Comparison of ENCODE assay signal across 17 cellular contexts in genomic region chr20:10603378-10603777, GRCh38.
A peak's percentile ranks its signal among the peaks of the same experiment; 100 is the strongest.
DNase-seq lines count a peak whose midpoint lies in the region; ATAC-seq and TF ChIP-seq lines count a peak whose summit lies in the region.
"Had no signal": no experiment of that assay in that cellular context is flagged by ENCODE, and none has a peak within 500 bp of the region (broad histone marks: within the 10 kb centered on the region; RNA-seq: fewer than 3 reads in every experiment).

No MANE protein-coding gene starts in this region.

- H3K4me1 ChIP-seq in mesodermal cell (ENCODE audit: control insufficient read depth, insufficient read depth, low read length, poor library complexity, severe bottlenecking) (peaks cover 21% of the 10 kb centered on the region), stomach (peaks cover 0 to 29% (median 11%) of the 10 kb centered on the region in 4 donors)

- H3K27me3 Mint-ChIP-seq in activated CD4-positive, alpha-beta memory T cell treated with anti-CD3 and anti-CD28 coated beads for 36 hours, result no peaks in the 10 kb centered on the region
- no peaks in the 10 kb centered on the region for H3K27me3 Mint-ChIP-seq in activated CD4-positive, alpha-beta memory T cell treated with anti-CD3 and anti-CD28 coated beads, Interleukin-2, amount 10 ng/mL, durations not matched to agents 7 days and 5 days
- no peaks in the 10 kb centered on the region for H3K27me3 Mint-ChIP-seq in activated naive CD8-positive, alpha-beta T cell treated with anti-CD3 and anti-CD28 coated beads, Interleukin-2, amount 50 U/mL, for 24 hours
- no peaks in the 10 kb centered on the region for H3K27me3 Mint-ChIP-seq in effector memory CD8-positive, alpha-beta T cell
- H3K27me3 Mint-ChIP-seq: IgD-negative memory B cell had no signal

- intact Hi-C loops in activated CD4-positive, alpha-beta memory T cell treated with anti-CD3 and anti-CD28 coated beads for 36 hours (cut with micrococcal nuclease), result loop anchor here (1.0 to 2.0 kb wide), 3 partner anchors 45 to 253 kb away; no protein-coding TSS in a partner anchor
- intact Hi-C loops in stomach (cut with DNase I; ENCODE audit: low total_unique reads), result no loop called here

- H3K36me3 Mint-ChIP-seq in activated CD4-positive, alpha-beta memory T cell treated with anti-CD3 and anti-CD28 coated beads for 36 hours, result peaks cover 50% of the 10 kb centered on the region
- H3K36me3 Mint-ChIP-seq in activated CD4-positive, alpha-beta memory T cell treated with anti-CD3 and anti-CD28 coated beads, Interleukin-2, amount 10 ng/mL, durations not matched to agents 7 days and 5 days (ENCODE audit: low read depth), result peaks cover 8% of the 10 kb centered on the region
- peaks cover 20% of the 10 kb centered on the region for H3K36me3 Mint-ChIP-seq in activated naive CD8-positive, alpha-beta T cell treated with anti-CD3 and anti-CD28 coated beads, Interleukin-2, amount 50 U/mL, for 24 hours (ENCODE audit: low read depth)
- peaks cover 8% of the 10 kb centered on the region for H3K36me3 Mint-ChIP-seq in effector memory CD8-positive, alpha-beta T cell (ENCODE audit: insufficient read depth)

- POLR2A ChIA-PET in activated CD4-positive, alpha-beta memory T cell treated with anti-CD3 and anti-CD28 coated beads for 36 hours (lab: Charles Lee), result no interaction called here
- POLR2A ChIA-PET in activated CD4-positive, alpha-beta memory T cell treated with anti-CD3 and anti-CD28 coated beads, Interleukin-2, amount 10 ng/mL, durations not matched to agents 7 days and 5 days (lab: Charles Lee), result no interaction called here

- ATAC-seq in activated naive CD8-positive, alpha-beta T cell treated with anti-CD3 and anti-CD28 coated beads, Interleukin-2, amount 50 U/mL, for 24 hours, result peak; percentile 77
- no peak for ATAC-seq in effector memory CD8-positive, alpha-beta T cell (replicated peaks)
- ATAC-seq in GM21390 (IDR thresholded peaks at IDR 0.05; ENCODE audit: unreplicated experiment), result no peak

- peak overlapping the region; percentile 63 for H3K27ac ChIP-seq in mesodermal cell (ENCODE audit: low read depth, low read length, severe bottlenecking)
- H3K27ac ChIP-seq in stomach, result peak overlapping the region in 4 of 5 donors; percentile 41 to 77 (median 71)
- H3K27ac ChIP-seq: neutrophil, SK-N-MC had no signal

- H3K27me3 ChIP-seq in stomach, result no peaks in the 10 kb centered on the region
- H3K27me3 ChIP-seq: neutrophil had no signal

- H3K27ac Mint-ChIP-seq in activated CD4-positive, alpha-beta memory T cell treated with anti-CD3 and anti-CD28 coated beads for 36 hours, result no peak overlapping the region
- H3K27ac Mint-ChIP-seq in activated CD4-positive, alpha-beta memory T cell treated with anti-CD3 and anti-CD28 coated beads, Interleukin-2, amount 10 ng/mL, durations not matched to agents 7 days and 5 days, result no peak overlapping the region
- peak overlapping the region; percentile 44 for H3K27ac Mint-ChIP-seq in activated naive CD8-positive, alpha-beta T cell treated with anti-CD3 and anti-CD28 coated beads, Interleukin-2, amount 50 U/mL, for 24 hours
- H3K27ac Mint-ChIP-seq in effector memory CD8-positive, alpha-beta T cell, result no peak overlapping the region
- H3K27ac Mint-ChIP-seq: IgD-negative memory B cell had no signal

- CTCF ChIA-PET in activated CD4-positive, alpha-beta memory T cell treated with anti-CD3 and anti-CD28 coated beads for 36 hours (lab: Charles Lee), result interaction anchor here (0.8 kb wide), 1 partner anchor 13 kb away, joined by 3 read pairs; no protein-coding TSS in a partner anchor
- CTCF ChIA-PET in activated CD4-positive, alpha-beta memory T cell treated with anti-CD3 and anti-CD28 coated beads, Interleukin-2, amount 10 ng/mL, durations not matched to agents 7 days and 5 days (lab: Charles Lee), result interaction anchor here (1.3 kb wide), 1 partner anchor 10 kb away, joined by 3 read pairs; no protein-coding TSS in a partner anchor

- H3K4me1 Mint-ChIP-seq in activated CD4-positive, alpha-beta memory T cell treated with anti-CD3 and anti-CD28 coated beads for 36 hours (ENCODE audit: low read depth), result peaks cover 19% of the 10 kb centered on the region
- peaks cover 15% of the 10 kb centered on the region for H3K4me1 Mint-ChIP-seq in activated CD4-positive, alpha-beta memory T cell treated with anti-CD3 and anti-CD28 coated beads, Interleukin-2, amount 10 ng/mL, durations not matched to agents 7 days and 5 days
- peaks cover 39% of the 10 kb centered on the region for H3K4me1 Mint-ChIP-seq in activated naive CD8-positive, alpha-beta T cell treated with anti-CD3 and anti-CD28 coated beads, Interleukin-2, amount 50 U/mL, for 24 hours
- H3K4me1 Mint-ChIP-seq in effector memory CD8-positive, alpha-beta T cell (ENCODE audit: low read depth in 2 of 2), result peaks cover 0 to 7% of the 10 kb centered on the region in 2 donors
- H3K4me1 Mint-ChIP-seq: IgD-negative memory B cell had no signal

- DNase-seq in activated CD4-positive, alpha-beta memory T cell treated with anti-CD3 and anti-CD28 coated beads for 36 hours, result peak; percentile 37
- no peak for DNase-seq in activated CD4-positive, alpha-beta memory T cell treated with anti-CD3 and anti-CD28 coated beads, Interleukin-2, amount 10 ng/mL, durations not matched to agents 7 days and 5 days
- DNase-seq in activated naive CD8-positive, alpha-beta T cell treated with anti-CD3 and anti-CD28 coated beads, Interleukin-2, amount 50 U/mL, for 24 hours, result peak; percentile 18
- no peak for DNase-seq in stomach
- DNase-seq in dermis blood vessel endothelial cell, result no peak
- DNase-seq in effector memory CD8-positive, alpha-beta T cell, result no peak
- DNase-seq: activated CD4-positive, alpha-beta T cell treated with anti-CD3 and anti-CD28 coated beads for 4 hours; anterior cingulate cortex; DMS 273 treated with DMSO at 0.1 percent for 48 hours; NCI-H1417 treated with DMSO at 0.1 percent for 48 hours; NCI-H69; stimulated activated CD4-positive, alpha-beta T cell treated with anti-CD3 and anti-CD28 coated beads, Interleukin-4, amount 100 ng/mL, for 24 hours had no signal

- no peaks in the 10 kb centered on the region for H3K9me3 ChIP-seq in mesodermal cell (ENCODE audit: control insufficient read depth, low read length)
- no peaks in the 10 kb centered on the region for H3K9me3 ChIP-seq in stomach
- H3K9me3 ChIP-seq: neutrophil had no signal

- 100% methylated on average over 2 of the region's 4 CpGs for WGBS in mesodermal cell (ENCODE audit: insufficient coverage in 2 of 2), 2 experiments
- 79 to 88% (median 83%) methylated on average over 4 of the region's 4 CpGs for WGBS in stomach, 5 donors

- TF ChIP-seq CTCF in stomach (IDR thresholded peaks at IDR 0.05), result no peak

- no peaks in the 10 kb centered on the region for H3K9me3 Mint-ChIP-seq in activated CD4-positive, alpha-beta memory T cell treated with anti-CD3 and anti-CD28 coated beads for 36 hours
- no peaks in the 10 kb centered on the region for H3K9me3 Mint-ChIP-seq in activated CD4-positive, alpha-beta memory T cell treated with anti-CD3 and anti-CD28 coated beads, Interleukin-2, amount 10 ng/mL, durations not matched to agents 7 days and 5 days
- no peaks in the 10 kb centered on the region for H3K9me3 Mint-ChIP-seq in activated naive CD8-positive, alpha-beta T cell treated with anti-CD3 and anti-CD28 coated beads, Interleukin-2, amount 50 U/mL, for 24 hours
- no peaks in the 10 kb centered on the region for H3K9me3 Mint-ChIP-seq in effector memory CD8-positive, alpha-beta T cell
- H3K9me3 Mint-ChIP-seq: IgD-negative memory B cell had no signal

- no peak for TF ChIP-seq POLR2A in stomach (IDR thresholded peaks at IDR 0.05)

- H3K4me3 ChIP-seq in mesodermal cell (ENCODE audit: extremely low read depth, insufficient read depth, low read length, poor library complexity, severe bottlenecking) (no peak overlapping the region), stomach (no peak overlapping the region)
- H3K4me3 ChIP-seq: SK-N-MC had no signal

- no peak overlapping the region for H3K4me3 Mint-ChIP-seq in activated CD4-positive, alpha-beta memory T cell treated with anti-CD3 and anti-CD28 coated beads for 36 hours
- no peak overlapping the region for H3K4me3 Mint-ChIP-seq in activated CD4-positive, alpha-beta memory T cell treated with anti-CD3 and anti-CD28 coated beads, Interleukin-2, amount 10 ng/mL, durations not matched to agents 7 days and 5 days
- no peak overlapping the region for H3K4me3 Mint-ChIP-seq in activated naive CD8-positive, alpha-beta T cell treated with anti-CD3 and anti-CD28 coated beads, Interleukin-2, amount 50 U/mL, for 24 hours
- H3K4me3 Mint-ChIP-seq in effector memory CD8-positive, alpha-beta T cell, result no peak overlapping the region
- H3K4me3 Mint-ChIP-seq: IgD-negative memory B cell had no signal

- TF ChIP-seq EP300 in stomach (IDR thresholded peaks at IDR 0.05), result no peak

- H3K36me3 ChIP-seq in mesodermal cell (ENCODE audit: control insufficient read depth, insufficient read depth, low read length) (peaks cover 5% of the 10 kb centered on the region), stomach (no peaks in the 10 kb centered on the region)

Comparison
In these comparisons a context has a peak if more than half of its experiments do, and no peak if none do; other contexts are left out.
1. DNase-seq: peak in activated CD4-positive, alpha-beta memory T cell treated with anti-CD3 and anti-CD28 coated beads for 36 hours (single experiment) and activated naive CD8-positive, alpha-beta T cell treated with anti-CD3 and anti-CD28 coated beads, Interleukin-2, amount 50 U/mL, for 24 hours (single experiment); none in activated CD4-positive, alpha-beta memory T cell treated with anti-CD3 and anti-CD28 coated beads, Interleukin-2, amount 10 ng/mL, durations not matched to agents 7 days and 5 days (single experiment), stomach (single experiment), dermis blood vessel endothelial cell (single experiment) and effector memory CD8-positive, alpha-beta T cell (0 of 3).